In the genomic region with DNA sequence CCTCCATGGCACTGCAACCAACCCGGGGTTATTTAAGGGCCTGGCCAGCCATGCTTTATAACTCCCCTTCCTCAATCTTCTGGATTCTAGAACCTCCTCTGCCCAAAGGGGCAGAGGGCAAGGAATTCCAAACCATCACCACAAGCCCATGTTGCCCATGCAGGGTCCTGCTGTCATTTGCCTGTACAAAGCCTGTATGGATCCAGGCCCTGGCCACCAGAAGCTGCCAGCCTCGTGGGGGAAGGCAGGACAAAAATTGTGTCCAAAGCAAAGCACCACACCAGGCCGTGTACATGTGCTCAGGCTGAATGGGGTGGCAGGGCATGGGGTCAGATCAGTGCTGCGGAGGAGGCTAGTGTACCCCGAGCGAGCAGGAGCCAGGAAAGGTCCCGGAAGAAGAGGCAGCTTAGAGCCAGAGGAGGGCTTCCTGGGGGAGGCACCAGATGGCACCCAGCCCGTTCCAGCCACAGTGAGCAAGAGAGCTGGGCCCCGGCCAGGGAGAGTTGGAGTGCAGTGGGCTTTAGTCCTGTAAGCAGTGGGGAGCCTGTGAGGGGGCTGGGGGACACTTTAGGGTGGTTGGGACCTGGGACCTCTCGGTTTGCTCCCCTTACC, we compare ENCODE assay signal across 15 cellular contexts. TPM values are rescaled to one million over a fixed set of nuclear protein-coding genes. Genes with fewer than 3 reads are reported as not detected.
DNase-seq lines count a peak whose midpoint lies in the region; ATAC-seq, FAIRE-seq and TF ChIP-seq lines count a peak whose summit lies in the region.
"Had no signal": no experiment of that assay in that cellular context is flagged by ENCODE, and none has a peak within 500 bp of the region (broad histone marks: within the 10 kb centered on the region; RNA-seq: fewer than 3 reads in every experiment).

No MANE protein-coding gene starts in this region.

- ATAC-seq in pancreas: no peak
- ATAC-seq: activated T-cell treated with anti-CD3 and anti-CD28 coated beads, Interleukin-2, amount 50 U/mL, for 4 hours; SK-N-SH treated with all-trans-retinoic acid at 6 μM for 48 hours had no signal

- TF ChIP-seq CTCF in left ventricle myocardium inferior (IDR thresholded peaks at IDR 0.05; ENCODE audit: borderline replicate concordance): no peak
- TF ChIP-seq CTCF in endothelial cell (IDR thresholded peaks at IDR 0.05; ENCODE audit: unreplicated experiment): no peak
- no peak for TF ChIP-seq CTCF in pancreas (IDR thresholded peaks at IDR 0.05)
- TF ChIP-seq CTCF in vagina (IDR thresholded peaks at IDR 0.05): no peak

- peaks cover 12% of the 10 kb centered on the region for H3K4me1 Mint-ChIP-seq in endothelial cell (ENCODE audit: unreplicated experiment)
- H3K4me1 Mint-ChIP-seq: activated B cell treated with CpG ODN at 0.5 μM for 24 hours had no signal

- H3K4me1 ChIP-seq in left ventricle myocardium inferior (peaks cover 100% of the 10 kb centered on the region), pancreas (peaks cover 11 to 23% (median 13%) of the 10 kb centered on the region in 3 donors), vagina (peaks cover 65% of the 10 kb centered on the region)

- intact Hi-C loops in left ventricle myocardium inferior (cut with micrococcal nuclease): loop anchor here (10.0 kb wide), 1 partner anchor 54 kb away; no protein-coding TSS in a partner anchor
- intact Hi-C loops in cardiac septum (cut with DNase I): loop anchor here (5.0 kb wide), 2 partner anchors 41 to 61 kb away; partner anchors contain the start of gene ACTN4
- intact Hi-C loops in pancreas (cut with DNase I): no loop called here
- intact Hi-C loops in vagina (cut with DNase I): no loop called here

- peaks cover 89% of the 10 kb centered on the region for H3K36me3 ChIP-seq in left ventricle myocardium inferior
- peaks cover 14 to 72% (median 51%) of the 10 kb centered on the region in 3 donors for H3K36me3 ChIP-seq in pancreas
- H3K36me3 ChIP-seq in vagina: peaks cover 2 to 80% of the 10 kb centered on the region in 2 donors

- H3K9me3 Mint-ChIP-seq in endothelial cell (ENCODE audit: unreplicated experiment): no peaks in the 10 kb centered on the region
- H3K9me3 Mint-ChIP-seq: activated B cell treated with CpG ODN at 0.5 μM for 24 hours; activated T-cell treated with anti-CD3 and anti-CD28 coated beads, Interleukin-2, amount 50 U/mL, for 4 hours had no signal

- no peaks in the 10 kb centered on the region for H3K9me3 ChIP-seq in left ventricle myocardium inferior (replicated peaks)
- no peaks in the 10 kb centered on the region for H3K9me3 ChIP-seq in pancreas
- H3K9me3 ChIP-seq in vagina: no peaks in the 10 kb centered on the region
- H3K9me3 ChIP-seq: testis had no signal

- DNase-seq in left ventricle myocardium inferior: peak; percentile 30
- DNase-seq in cardiac septum (ENCODE audit: low spot score): no peak
- no peak for DNase-seq in endothelial cell (ENCODE audit: low spot score)
- DNase-seq in pancreas: no peak
- DNase-seq in vagina (ENCODE audit: extremely low spot score in 2 of 2): no peak
- no peak for DNase-seq in stimulated activated CD4-positive, alpha-beta T cell treated with anti-CD3 and anti-CD28 coated beads, Interleukin-2, amount 100 ng/mL, for 48 hours
- no peak for DNase-seq in NCI-H510A treated with DMSO at 0.1 percent for 48 hours (lab: John Stamatoyannopoulos, UW)
- DNase-seq in AML-193 (lab: John Stamatoyannopoulos, UW): no peak
- DNase-seq: activated B cell treated with CpG ODN at 0.5 μM for 24 hours; activated T-cell treated with anti-CD3 and anti-CD28 coated beads, Interleukin-2, amount 50 U/mL, for 4 hours; midbrain; NCI-H2081 treated with DMSO at 0.1 percent for 48 hours; testis had no signal

- H3K27me3 Mint-ChIP-seq in endothelial cell (ENCODE audit: unreplicated experiment): peaks cover 36% of the 10 kb centered on the region
- H3K27me3 Mint-ChIP-seq: activated B cell treated with CpG ODN at 0.5 μM for 24 hours had no signal

- peak overlapping the region; percentile 68 for H3K27ac Mint-ChIP-seq in endothelial cell (ENCODE audit: unreplicated experiment)
- H3K27ac Mint-ChIP-seq: activated B cell treated with CpG ODN at 0.5 μM for 24 hours had no signal

- H3K36me3 Mint-ChIP-seq in endothelial cell (ENCODE audit: low read depth, unreplicated experiment): peaks cover 59% of the 10 kb centered on the region

- H3K27ac ChIP-seq in left ventricle myocardium inferior (replicated peaks) (peak overlapping the region; percentile 91), pancreas (peak overlapping the region in 3 of 4 donors; percentile 13 to 55 (median 28)), vagina (peak overlapping the region; percentile 49)

- H3K27me3 ChIP-seq in left ventricle myocardium inferior (ENCODE audit: low read depth) (no peaks in the 10 kb centered on the region), pancreas (no peaks in the 10 kb centered on the region), vagina (no peaks in the 10 kb centered on the region)
- H3K27me3 ChIP-seq: testis had no signal

- H3K4me3 ChIP-seq in left ventricle myocardium inferior (no peak overlapping the region), pancreas (no peak overlapping the region), vagina (no peak overlapping the region)
- H3K4me3 ChIP-seq: testis had no signal

- no peak for FAIRE-seq in pancreas (lab: Jason Lieb, UNC)
- FAIRE-seq: endometrium had no signal

- 89 to 96% methylated on average over 10 of the region's 10 CpGs for WGBS in pancreas, 2 donors

- no peak overlapping the region for H3K4me3 Mint-ChIP-seq in endothelial cell (ENCODE audit: unreplicated experiment)
- H3K4me3 Mint-ChIP-seq: activated B cell treated with CpG ODN at 0.5 μM for 24 hours; activated T-cell treated with anti-CD3 and anti-CD28 coated beads, Interleukin-2, amount 50 U/mL, for 4 hours had no signal

- no peak for TF ChIP-seq POLR2A in vagina (IDR thresholded peaks at IDR 0.05)

RNA-seq across cellular contexts. Expression of gene CAPN12, which starts 35.8 kb away (rescaled TPM):
- total RNA-seq in left ventricle myocardium inferior (0.22 TPM), cardiac septum (1.7 TPM), endothelial cell (ENCODE audit: unreplicated experiment) (2.9 TPM), pancreas (1 to 10 TPM; 2.3 to 8.8 (median 7.1) TPM), vagina (9.6 TPM)
- polyA plus RNA-seq in pancreas: 10 to 100 TPM; 40.4 to 46.3 TPM

Comparison
In these comparisons a context has a peak if more than half of its experiments do, and no peak if none do; other contexts are left out.
1. H3K27ac ChIP-seq: peak in every context shown above with its lines; median percentile 91 in left ventricle myocardium inferior; 49 in vagina; 28 in pancreas.
2. intact Hi-C loops: an anchor here in left ventricle myocardium inferior (10.0 kb wide) and cardiac septum (5.0 kb wide); none called in pancreas and vagina.